18 cellular contexts compared by ENCODE assay signal in genomic region chr5:145218019-145218418, GRCh38.
A peak's percentile ranks its signal among the peaks of the same experiment; 100 is the strongest.
DNase-seq lines count a peak whose midpoint lies in the region; ATAC-seq, FAIRE-seq and TF ChIP-seq lines count a peak whose summit lies in the region.
"Had no signal": no experiment of that assay in that cellular context is flagged by ENCODE, and none has a peak within 500 bp of the region (broad histone marks: within the 10 kb centered on the region; RNA-seq: fewer than 3 reads in every experiment).

No MANE protein-coding gene starts in this region.

- H3K27ac ChIP-seq in GM12878 (ENCODE audit: control insufficient read depth, insufficient read depth): no peak overlapping the region
- H3K27ac ChIP-seq in pancreas: no peak overlapping the region
- H3K27ac ChIP-seq: BLaER1 treated with 17β-estradiol and CSF1 and Interleukin-3, amounts not matched to agents 10 nM and 100 nM; HL-60 had no signal

- no peaks in the 10 kb centered on the region for H3K36me3 ChIP-seq in GM12878 (ENCODE audit: control insufficient read depth in 2 of 2, insufficient read depth in 2 of 2, low read length in 1 of 2)
- H3K36me3 ChIP-seq in pancreas: no peaks in the 10 kb centered on the region
- H3K36me3 ChIP-seq: BLaER1 treated with 17β-estradiol and CSF1 and Interleukin-3, amounts not matched to agents 10 nM and 100 nM; HAP-1 had no signal

- TF ChIP-seq CTCF in GM12878 (IDR thresholded peaks at IDR 0.05 in 2 of 3, conservative IDR thresholded peaks at IDR 0.05 in 1 of 3; ENCODE audit: control insufficient read depth in 2 of 3, extremely low read depth in 1 of 3, insufficient read depth in 1 of 3, low read depth in 3 of 3, low read length in 3 of 3) (no peak), pancreas (IDR thresholded peaks at IDR 0.05) (no peak)

- H3K9ac ChIP-seq in GM12878 (ENCODE audit: control insufficient read depth, insufficient read depth, low read length): no peak overlapping the region
- H3K9ac ChIP-seq: BLaER1 treated with 17β-estradiol and CSF1 and Interleukin-3, amounts not matched to agents 10 nM and 100 nM had no signal

- H3K4me3 ChIP-seq in GM12878 (no peak overlapping the region), pancreas (no peak overlapping the region)
- H3K4me3 ChIP-seq: BLaER1 treated with 17β-estradiol and CSF1 and Interleukin-3, amounts not matched to agents 10 nM and 100 nM; HAP-1 had no signal

- intact Hi-C loops in GM12878 (cut with micrococcal nuclease; ENCODE audit: unreplicated experiment) (no loop called here), pancreas (cut with DNase I) (no loop called here)

- no peak for TF ChIP-seq RAD21 in GM12878 (IDR thresholded peaks at IDR 0.05; ENCODE audit: insufficient read depth, low read depth, low read length)

- H3K4me2 ChIP-seq in GM12878 (ENCODE audit: control insufficient read depth, insufficient read depth): no peak overlapping the region
- H3K4me2 ChIP-seq: BLaER1 treated with 17β-estradiol and CSF1 and Interleukin-3, amounts not matched to agents 10 nM and 100 nM had no signal

- H3K9me3 ChIP-seq in GM12878 (replicated peaks; ENCODE audit: control insufficient read depth, insufficient read depth, low read length): no peaks in the 10 kb centered on the region
- H3K9me3 ChIP-seq in pancreas: no peaks in the 10 kb centered on the region
- H3K9me3 ChIP-seq: HAP-1 had no signal

- 13% methylated on average over 3 of the region's 3 CpGs for WGBS in GM12878 (ENCODE audit: insufficient coverage, insufficient replicate concordance, low lambda C conversion rate, missing lambda C conversion rate)
- 44 to 50% methylated on average over 3 of the region's 3 CpGs for WGBS in pancreas, 2 donors

- no peaks in the 10 kb centered on the region for H3K4me1 ChIP-seq in GM12878 (ENCODE audit: control insufficient read depth, insufficient read depth, low read length)
- H3K4me1 ChIP-seq in pancreas: no peaks in the 10 kb centered on the region
- H3K4me1 ChIP-seq: BLaER1 treated with 17β-estradiol and CSF1 and Interleukin-3, amounts not matched to agents 10 nM and 100 nM; Caco-2; HAP-1 had no signal

- ATAC-seq in GM12878 (no peak), pancreas (peak in 3 of 4 donors; percentile 31 to 41 (median 36))

- POLR2A ChIA-PET in GM12878 (lab: Charles Lee): no interaction called here

- no peaks in the 10 kb centered on the region for H4K20me1 ChIP-seq in GM12878 (ENCODE audit: control insufficient read depth, insufficient read depth)
- H4K20me1 ChIP-seq: BLaER1 treated with 17β-estradiol and CSF1 and Interleukin-3, amounts not matched to agents 10 nM and 100 nM had no signal

- BruUV-seq in GM12878 (replicated peaks; lab: Mats Ljungman, UMichigan): no TSS peak

- TF ChIP-seq POLR2A in GM12878 (IDR thresholded peaks at IDR 0.05; ENCODE audit: low read depth, low read length): no peak

- TF ChIP-seq EP300 in GM12878 (IDR thresholded peaks at IDR 0.05; ENCODE audit: borderline replicate concordance in 1 of 2, control insufficient read depth in 1 of 2, low read depth in 2 of 2, low read length in 2 of 2): no peak

- RAD21 ChIA-PET in GM12878 (lab: Charles Lee; ENCODE audit: unreplicated experiment): no interaction called here

- in situ Hi-C loops in Caki2 (cut with HindIII; ENCODE audit: low pct_unique_long_range_greater_than_20kb, low sequenced_read_pairs) (no loop called here), GM12878 (cut with MboI) (no loop called here)

- DNase-seq in Caki2 (ENCODE audit: low read depth) (peak; percentile 52), GM12878 (ENCODE audit: low read depth, low spot score) (no peak), kidney tubule cell (ENCODE audit: low spot score) (peak; percentile 77), pancreas (no peak), putamen (ENCODE audit: low spot score) (no peak), RCC 7860 (ENCODE audit: low spot score) (no peak), T1000 (lab: John Stamatoyannopoulos, UW) (no peak), CD1c-positive myeloid dendritic cell (ENCODE audit: extremely low spot score) (no peak)
- DNase-seq: 8988T; Caco-2; CD4-positive, CD25-positive, alpha-beta regulatory T cell; DMS79 treated with DMSO at 0.1 percent for 48 hours; GF-D8 had no signal

- H3K27me3 ChIP-seq in GM12878 (replicated peaks in 1 of 2; ENCODE audit: control insufficient read depth in 2 of 2, insufficient read depth in 2 of 2, low read length in 1 of 2) (no peaks in the 10 kb centered on the region), pancreas (no peaks in the 10 kb centered on the region)
- H3K27me3 ChIP-seq: BLaER1 treated with 17β-estradiol and CSF1 and Interleukin-3, amounts not matched to agents 10 nM and 100 nM had no signal

- H3K79me2 ChIP-seq in GM12878 (ENCODE audit: control insufficient read depth, insufficient read depth, low read length): no peaks in the 10 kb centered on the region

- FAIRE-seq in GM12878 (lab: Jason Lieb, UNC) (peak; percentile 23), pancreas (lab: Jason Lieb, UNC) (no peak), RCC 7860 (lab: Jason Lieb, UNC) (no peak)
- FAIRE-seq: GM12891, GM19239 had no signal

- SMC1A ChIA-PET in GM12878 (lab: Charles Lee; ENCODE audit: uncharacterized antibody, unreplicated experiment): no interaction called here

- CTCF ChIA-PET in GM12878 (lab: Yijun Ruan, JAX): no interaction called here

- no peak overlapping the region for H2AFZ ChIP-seq in GM12878 (ENCODE audit: control insufficient read depth, low read depth, low read length)

TF ChIP-seq in GM12878, 131 proteins besides CTCF, POLR2A, EP300 and RAD21:
- TF ChIP-seq FOXM1 (IDR thresholded peaks at IDR 0.05; ENCODE audit: low read depth, low read length): no peak
- TF ChIP-seq NR2C2 (IDR thresholded peaks at IDR 0.05; ENCODE audit: borderline replicate concordance, control insufficient read depth, insufficient read length, low read depth): no peak

Comparison
In these comparisons a context has a peak if more than half of its experiments do, and no peak if none do; other contexts are left out.
1. DNase-seq: peak in Caki2 (single experiment) and kidney tubule cell (single experiment); none in GM12878 (single experiment), pancreas (0 of 6), putamen (single experiment), RCC 7860 (single experiment), T1000 (single experiment) and CD1c-positive myeloid dendritic cell (single experiment).